In the genomic region with DNA sequence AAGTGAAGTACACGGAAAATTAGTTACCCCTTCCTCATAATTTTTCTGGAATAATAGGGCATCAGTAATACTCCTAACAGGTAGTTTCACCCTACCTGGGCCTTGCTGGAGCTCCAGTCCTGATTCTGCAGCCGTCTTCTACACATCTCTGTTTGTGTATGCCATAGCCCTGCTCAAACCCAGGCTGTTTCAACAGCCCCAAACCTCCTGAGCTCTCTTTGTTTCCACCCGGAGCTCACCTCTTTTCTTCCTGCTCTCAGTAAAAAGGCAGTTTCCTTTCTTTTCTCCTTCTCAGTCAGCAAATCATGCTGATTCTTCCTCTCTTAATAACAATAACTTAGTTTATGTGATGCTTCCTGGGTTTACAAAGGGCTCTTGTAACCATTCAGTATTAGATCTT, we compare ENCODE assay signal across 24 cellular contexts.
"Had no signal": no experiment of that assay in that cellular context is flagged by ENCODE, and none has a peak within 500 bp of the region (broad histone marks: within the 10 kb centered on the region; RNA-seq: fewer than 3 reads in every experiment).

No MANE protein-coding gene starts in this region.

- H3K27me3 ChIP-seq: esophagus squamous epithelium, right atrium auricular region, stomach, transverse colon had no signal

- H3K27ac Mint-ChIP-seq: memory B cell had no signal

- H3K36me3 ChIP-seq: esophagus squamous epithelium, gastroesophageal sphincter, left ventricle myocardium inferior, lower lobe of right lung, right atrium auricular region, sigmoid colon, stomach, thoracic aorta, transverse colon had no signal

- H3K4me3 ChIP-seq: esophagus squamous epithelium, gastroesophageal sphincter, left ventricle myocardium inferior, lower lobe of right lung, right atrium auricular region, sigmoid colon, skin epidermis, stomach, thoracic aorta, transverse colon had no signal

- FAIRE-seq: colon, kidney had no signal

- H3K9me3 Mint-ChIP-seq: memory B cell, naive B cell had no signal

- H3K27ac ChIP-seq: esophagus squamous epithelium, gastroesophageal sphincter, left ventricle myocardium inferior, lower lobe of right lung, right atrium auricular region, sigmoid colon, skin epidermis, stomach, thoracic aorta, transverse colon had no signal

- ATAC-seq: gastroesophageal sphincter, left cardiac atrium, lower lobe of right lung had no signal

- H3K4me3 Mint-ChIP-seq: memory B cell, naive B cell had no signal

- H3K4me1 ChIP-seq: gastroesophageal sphincter, left ventricle myocardium inferior, lower lobe of right lung, right atrium auricular region, transverse colon had no signal

- DNase-seq: dermis blood vessel endothelial cell; esophagus squamous epithelium; foreskin fibroblast; glutamatergic neuron; kidney; left cardiac atrium; left ventricle myocardium inferior; lower lobe of right lung; midbrain; naive B cell; posterior cingulate gyrus; sigmoid colon; stimulated activated CD4-positive, alpha-beta T cell treated with anti-CD3 and anti-CD28 coated beads, Interleukin-2, amount 100 ng/mL, for 24 hours; stimulated activated CD4-positive, alpha-beta T cell treated with anti-CD3 and anti-CD28 coated beads, Interleukin-4, amount 100 ng/mL, for 4 hours; stimulated activated naive CD4-positive, alpha-beta T cell; stomach; substantia nigra; transverse colon had no signal

- H3K36me3 Mint-ChIP-seq: memory B cell, naive B cell had no signal

- H3K9me3 ChIP-seq: esophagus squamous epithelium, gastroesophageal sphincter, left ventricle myocardium inferior, lower lobe of right lung, right atrium auricular region, sigmoid colon, stomach, thoracic aorta, transverse colon had no signal
